Comparison of ENCODE assay signal across 19 cellular contexts in genomic region chr3:161139686-161140085, GRCh38. TPM values are rescaled to one million over a fixed set of nuclear protein-coding genes. Genes with fewer than 3 reads are reported as not detected.
A peak's percentile ranks its signal among the peaks of the same experiment; 100 is the strongest.
DNase-seq lines count a peak whose midpoint lies in the region; ATAC-seq, FAIRE-seq and TF ChIP-seq lines count a peak whose summit lies in the region.
"Had no signal": no experiment of that assay in that cellular context is flagged by ENCODE, and none has a peak within 500 bp of the region (broad histone marks: within the 10 kb centered on the region; RNA-seq: fewer than 3 reads in every experiment).

No MANE protein-coding gene starts in this region.

- peaks cover 0 to 4% (median 0%) of the 10 kb centered on the region in 3 donors for H3K36me3 Mint-ChIP-seq in CD8-positive, alpha-beta memory T cell
- H3K36me3 Mint-ChIP-seq: CD4-positive, alpha-beta memory T cell had no signal

- no peak for ATAC-seq in upper lobe of left lung (ENCODE audit: low FRiP score in 2 of 2)
- no peak for ATAC-seq in GM19328 (IDR thresholded peaks at IDR 0.05; ENCODE audit: unreplicated experiment)
- no peak for ATAC-seq in HG03108 (IDR thresholded peaks at IDR 0.05; ENCODE audit: unreplicated experiment)
- ATAC-seq: A549, GM12878 had no signal

- H3K27me3 ChIP-seq in bronchial epithelial cell (ENCODE audit: control insufficient read depth, insufficient read depth, low read length) (no peaks in the 10 kb centered on the region), upper lobe of left lung (no peaks in the 10 kb centered on the region)
- H3K27me3 ChIP-seq in CD8-positive, alpha-beta memory T cell (ENCODE audit: insufficient read depth, low read length, poor library complexity, severe bottlenecking) = no peaks in the 10 kb centered on the region

- TF ChIP-seq EP300 in upper lobe of left lung (IDR thresholded peaks at IDR 0.05) = peak in 2 of 4 donors; percentile 39 to 52

- H3K4me3 ChIP-seq in LNCaP clone FGC (ENCODE audit: low read depth, low read length) (no peak overlapping the region), bronchial epithelial cell (ENCODE audit: low read depth, low read length) (no peak overlapping the region), upper lobe of left lung (no peak overlapping the region)
- H3K4me3 ChIP-seq in CD8-positive, alpha-beta memory T cell (ENCODE audit: low read length) = no peak overlapping the region
- H3K4me3 ChIP-seq: A549, GM12878, GM23248, HAP-1 had no signal

- H3K4me1 Mint-ChIP-seq in CD8-positive, alpha-beta memory T cell = no peaks in the 10 kb centered on the region
- H3K4me1 Mint-ChIP-seq: CD4-positive, alpha-beta memory T cell had no signal

- CTCF ChIA-PET in CD8-positive, alpha-beta memory T cell (lab: Charles Lee) = interaction anchor here (1.1 kb wide), 1 partner anchor 14 kb away, joined by 4 read pairs; no protein-coding TSS in a partner anchor

- peaks cover 0 to 8% (median 0%) of the 10 kb centered on the region in 5 donors for H3K9me3 Mint-ChIP-seq in CD8-positive, alpha-beta memory T cell

- H3K27ac ChIP-seq in epithelial cell of prostate (peak overlapping the region; percentile 0), upper lobe of left lung (peak overlapping the region in 3 of 4 donors; percentile 21 to 81 (median 45))
- no peak overlapping the region for H3K27ac ChIP-seq in CD8-positive, alpha-beta memory T cell (ENCODE audit: low read depth, low read length)
- H3K27ac ChIP-seq: A549, C4-2B, GM23248, HL-60, KMS-11 had no signal

- H3K27me3 Mint-ChIP-seq in CD8-positive, alpha-beta memory T cell = peaks cover 0 to 2% of the 10 kb centered on the region in 2 donors

- 68 to 70% methylated on average over 3 of the region's 3 CpGs for WGBS in upper lobe of left lung, 2 donors

- FAIRE-seq in bronchial epithelial cell (lab: Jason Lieb, UNC) = no peak
- FAIRE-seq: A549, GM12878 had no signal

- peaks cover 0 to 10% (median 0%) of the 10 kb centered on the region in 4 donors for H3K4me1 ChIP-seq in upper lobe of left lung
- H3K4me1 ChIP-seq in CD8-positive, alpha-beta memory T cell (ENCODE audit: insufficient read depth, low read length) = no peaks in the 10 kb centered on the region
- H3K4me1 ChIP-seq: A549 had no signal

- TF ChIP-seq CTCF in LNCaP clone FGC (IDR thresholded peaks at IDR 0.05; ENCODE audit: control insufficient read depth, extremely low read depth, insufficient read depth) (no peak), bronchial epithelial cell (IDR thresholded peaks at IDR 0.05; ENCODE audit: insufficient read depth, low read length, severe bottlenecking) (no peak), upper lobe of left lung (IDR thresholded peaks at IDR 0.05) (no peak)

- TF ChIP-seq POLR2A in upper lobe of left lung (IDR thresholded peaks at IDR 0.05) = no peak

- H3K36me3 ChIP-seq in bronchial epithelial cell (ENCODE audit: control insufficient read depth, insufficient read depth, low read length) = no peaks in the 10 kb centered on the region
- no peaks in the 10 kb centered on the region for H3K36me3 ChIP-seq in upper lobe of left lung
- no peaks in the 10 kb centered on the region for H3K36me3 ChIP-seq in CD8-positive, alpha-beta memory T cell (ENCODE audit: insufficient read depth, low read length)
- H3K36me3 ChIP-seq: HAP-1 had no signal

- DNase-seq in LNCaP clone FGC (ENCODE audit: low read depth) = peak; percentile 28
- peak; percentile 36 for DNase-seq in bronchial epithelial cell (ENCODE audit: low read depth)
- peak; percentile 10 for DNase-seq in epithelial cell of prostate (ENCODE audit: low read depth, low spot score)
- no peak for DNase-seq in upper lobe of left lung
- no peak for DNase-seq in RPMI8226
- DNase-seq in CD8-positive, alpha-beta memory T cell = no peak
- DNase-seq: AML-193; Calu3; CD4-positive, alpha-beta memory T cell; DMS79; GM23248 had no signal

- POLR2A ChIA-PET in CD8-positive, alpha-beta memory T cell (lab: Charles Lee) = no interaction called here

- H3K27ac Mint-ChIP-seq in CD8-positive, alpha-beta memory T cell = no peak overlapping the region
- H3K27ac Mint-ChIP-seq: CD4-positive, alpha-beta memory T cell had no signal

- no peak overlapping the region for H3K4me3 Mint-ChIP-seq in CD8-positive, alpha-beta memory T cell
- H3K4me3 Mint-ChIP-seq: CD4-positive, alpha-beta memory T cell had no signal

- no peaks in the 10 kb centered on the region for H3K9me3 ChIP-seq in upper lobe of left lung
- no peaks in the 10 kb centered on the region for H3K9me3 ChIP-seq in CD8-positive, alpha-beta memory T cell (ENCODE audit: low read length)
- H3K9me3 ChIP-seq: A549, HAP-1 had no signal

RNA-seq across cellular contexts. Expression of gene B3GALNT1, which starts 34.5 kb away (rescaled TPM):
- total RNA-seq in bronchial epithelial cell (7.2 and 7.4 TPM in 2 replicates), upper lobe of left lung (10 to 100 TPM; 14.7 to 31.2 (median 23.3) TPM)
- 1 to 10 TPM; 1.8 to 2.4 TPM for total RNA-seq in CD8-positive, alpha-beta memory T cell
- 2.0 TPM for polyA plus RNA-seq in CD8-positive, alpha-beta memory T cell

Comparison
In these comparisons a context has a peak if more than half of its experiments do, and no peak if none do; other contexts are left out.
1. DNase-seq: peak in LNCaP clone FGC (single experiment), bronchial epithelial cell (single experiment) and epithelial cell of prostate (single experiment); none in upper lobe of left lung (0 of 2), RPMI8226 (single experiment) and CD8-positive, alpha-beta memory T cell (0 of 5).